Comparison of ENCODE assay signal across 18 cellular contexts in the genomic region with DNA sequence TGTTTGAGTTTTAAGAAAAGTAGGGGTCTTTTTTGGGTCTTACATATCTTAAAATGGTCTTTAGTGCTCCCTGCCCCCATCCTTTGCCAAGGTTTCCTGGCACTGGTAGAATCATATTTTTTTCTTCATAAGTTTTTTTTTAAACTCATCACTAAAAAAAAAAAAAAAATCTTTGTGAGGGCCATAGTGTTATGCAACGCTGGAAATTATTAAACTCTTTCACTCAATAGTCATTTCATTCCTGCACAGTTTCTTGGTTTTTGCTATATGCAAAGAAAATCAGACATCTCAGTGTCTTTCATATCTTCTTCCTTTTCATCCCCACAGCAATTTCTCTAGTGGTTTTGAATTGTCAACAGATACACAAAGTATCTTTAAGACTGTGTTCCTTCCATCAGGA.
A peak's percentile ranks its signal among the peaks of the same experiment; 100 is the strongest.
DNase-seq lines count a peak whose midpoint lies in the region; ATAC-seq and TF ChIP-seq lines count a peak whose summit lies in the region.
"Had no signal": no experiment of that assay in that cellular context is flagged by ENCODE, and none has a peak within 500 bp of the region (broad histone marks: within the 10 kb centered on the region; RNA-seq: fewer than 3 reads in every experiment).

No MANE protein-coding gene starts in this region.

- no peak for ATAC-seq in activated naive CD8-positive, alpha-beta T cell treated with anti-CD3 and anti-CD28 coated beads, Interleukin-2, amount 50 U/mL, for 24 hours
- ATAC-seq in HG02678 (IDR thresholded peaks at IDR 0.05; ENCODE audit: unreplicated experiment) (peak; percentile 37), HG03378 (IDR thresholded peaks at IDR 0.05; ENCODE audit: unreplicated experiment) (peak; percentile 38)
- ATAC-seq in stimulated activated naive B cell treated with anti-CD40 and anti-IgM and Interleukin-4, amounts not matched to agents 10 μg/mL and 1 μg/mL and 100 μg/mL, for 72 hours (replicated peaks): no peak
- ATAC-seq: activated CD8-positive, alpha-beta T cell treated with anti-CD3 and anti-CD28 coated beads, Interleukin-2, amount 10 ng/mL, durations not matched to agents 7 days and 5 days; CD8-positive, alpha-beta T cell; mucosa of descending colon had no signal

- no peaks in the 10 kb centered on the region for H3K27me3 Mint-ChIP-seq in activated naive CD8-positive, alpha-beta T cell treated with anti-CD3 and anti-CD28 coated beads, Interleukin-2, amount 50 U/mL, for 24 hours
- H3K27me3 Mint-ChIP-seq in activated naive CD8-positive, alpha-beta T cell treated with anti-CD3 and anti-CD28 coated beads for 36 hours: no peaks in the 10 kb centered on the region
- H3K27me3 Mint-ChIP-seq in stimulated activated naive B cell treated with anti-CD40 and anti-IgM and Interleukin-4, amounts not matched to agents 10 μg/mL and 1 μg/mL and 100 μg/mL, for 72 hours: no peaks in the 10 kb centered on the region
- H3K27me3 Mint-ChIP-seq: type B pancreatic cell had no signal

- peaks cover 3% of the 10 kb centered on the region for H3K36me3 Mint-ChIP-seq in activated naive CD8-positive, alpha-beta T cell treated with anti-CD3 and anti-CD28 coated beads, Interleukin-2, amount 50 U/mL, for 24 hours (ENCODE audit: low read depth)
- peaks cover 1% of the 10 kb centered on the region for H3K36me3 Mint-ChIP-seq in activated naive CD8-positive, alpha-beta T cell treated with anti-CD3 and anti-CD28 coated beads for 36 hours
- no peaks in the 10 kb centered on the region for H3K36me3 Mint-ChIP-seq in stimulated activated naive B cell treated with anti-CD40 and anti-IgM and Interleukin-4, amounts not matched to agents 10 μg/mL and 1 μg/mL and 100 μg/mL, for 72 hours
- H3K36me3 Mint-ChIP-seq: CD8-positive, alpha-beta T cell; type B pancreatic cell had no signal

- peaks cover 22% of the 10 kb centered on the region for H3K4me1 Mint-ChIP-seq in activated naive CD8-positive, alpha-beta T cell treated with anti-CD3 and anti-CD28 coated beads, Interleukin-2, amount 50 U/mL, for 24 hours
- peaks cover 11% of the 10 kb centered on the region for H3K4me1 Mint-ChIP-seq in activated naive CD8-positive, alpha-beta T cell treated with anti-CD3 and anti-CD28 coated beads for 36 hours
- H3K4me1 Mint-ChIP-seq in stimulated activated naive B cell treated with anti-CD40 and anti-IgM and Interleukin-4, amounts not matched to agents 10 μg/mL and 1 μg/mL and 100 μg/mL, for 72 hours: peaks cover 35 to 73% of the 10 kb centered on the region in 2 donors

- no peak overlapping the region for H3K4me3 Mint-ChIP-seq in activated naive CD8-positive, alpha-beta T cell treated with anti-CD3 and anti-CD28 coated beads, Interleukin-2, amount 50 U/mL, for 24 hours
- H3K4me3 Mint-ChIP-seq in activated naive CD8-positive, alpha-beta T cell treated with anti-CD3 and anti-CD28 coated beads for 36 hours: no peak overlapping the region
- H3K4me3 Mint-ChIP-seq in stimulated activated naive B cell treated with anti-CD40 and anti-IgM and Interleukin-4, amounts not matched to agents 10 μg/mL and 1 μg/mL and 100 μg/mL, for 72 hours: peak overlapping the region; percentile 35 to 56
- H3K4me3 Mint-ChIP-seq: activated CD8-positive, alpha-beta T cell treated with anti-CD3 and anti-CD28 coated beads, Interleukin-2, amount 10 ng/mL, durations not matched to agents 7 days and 5 days; activated naive CD4-positive, alpha-beta T cell treated with anti-CD3 and anti-CD28 coated beads for 36 hours; CD8-positive, alpha-beta T cell; type B pancreatic cell had no signal

- no peak for TF ChIP-seq CTCF in GM10266 (IDR thresholded peaks at IDR 0.05; ENCODE audit: control insufficient read depth, insufficient read depth, low read depth, missing control alignments)

- no peak for DNase-seq in activated naive CD8-positive, alpha-beta T cell treated with anti-CD3 and anti-CD28 coated beads, Interleukin-2, amount 50 U/mL, for 24 hours
- no peak for DNase-seq in activated naive CD8-positive, alpha-beta T cell treated with anti-CD3 and anti-CD28 coated beads for 36 hours
- no peak for DNase-seq in stimulated activated naive B cell treated with anti-CD40 and anti-IgM and Interleukin-4, amounts not matched to agents 10 μg/mL and 1 μg/mL and 100 μg/mL, for 72 hours
- no peak for DNase-seq in NCI-H510A treated with DMSO at 0.1 percent for 48 hours (lab: John Stamatoyannopoulos, UW)
- DNase-seq in DMS 273 (lab: John Stamatoyannopoulos, UW; ENCODE audit: unreplicated experiment): no peak
- DNase-seq in GM10266 (ENCODE audit: extremely low spot score): no peak
- DNase-seq: 8988T; activated CD8-positive, alpha-beta T cell treated with anti-CD3 and anti-CD28 coated beads, Interleukin-2, amount 10 ng/mL, durations not matched to agents 7 days and 5 days; activated naive CD4-positive, alpha-beta T cell treated with anti-CD3 and anti-CD28 coated beads for 36 hours; CD8-positive, alpha-beta T cell; IMR-90; mucosa of descending colon; NCI-H1436 treated with DMSO at 0.1 percent for 48 hours; NCI-H82; Right ventricle myocardium superior had no signal

- H3K27ac Mint-ChIP-seq in activated naive CD8-positive, alpha-beta T cell treated with anti-CD3 and anti-CD28 coated beads, Interleukin-2, amount 50 U/mL, for 24 hours: peak overlapping the region; percentile 52
- H3K27ac Mint-ChIP-seq in activated naive CD8-positive, alpha-beta T cell treated with anti-CD3 and anti-CD28 coated beads for 36 hours: no peak overlapping the region
- H3K27ac Mint-ChIP-seq in stimulated activated naive B cell treated with anti-CD40 and anti-IgM and Interleukin-4, amounts not matched to agents 10 μg/mL and 1 μg/mL and 100 μg/mL, for 72 hours: peak overlapping the region; percentile 88
- H3K27ac Mint-ChIP-seq: activated CD8-positive, alpha-beta T cell treated with anti-CD3 and anti-CD28 coated beads, Interleukin-2, amount 10 ng/mL, durations not matched to agents 7 days and 5 days; activated naive CD4-positive, alpha-beta T cell treated with anti-CD3 and anti-CD28 coated beads for 36 hours; CD8-positive, alpha-beta T cell; type B pancreatic cell had no signal

- H3K9me3 Mint-ChIP-seq in activated naive CD8-positive, alpha-beta T cell treated with anti-CD3 and anti-CD28 coated beads, Interleukin-2, amount 50 U/mL, for 24 hours: peaks cover 3% of the 10 kb centered on the region
- peaks cover 5% of the 10 kb centered on the region for H3K9me3 Mint-ChIP-seq in activated naive CD8-positive, alpha-beta T cell treated with anti-CD3 and anti-CD28 coated beads for 36 hours
- H3K9me3 Mint-ChIP-seq in stimulated activated naive B cell treated with anti-CD40 and anti-IgM and Interleukin-4, amounts not matched to agents 10 μg/mL and 1 μg/mL and 100 μg/mL, for 72 hours: peaks cover 0 to 2% of the 10 kb centered on the region in 2 donors
- H3K9me3 Mint-ChIP-seq: type B pancreatic cell had no signal

Comparison
In these comparisons a context has a peak if more than half of its experiments do, and no peak if none do; other contexts are left out.
1. ATAC-seq: peak in HG02678 (single experiment) and HG03378 (single experiment); none in activated naive CD8-positive, alpha-beta T cell treated with anti-CD3 and anti-CD28 coated beads, Interleukin-2, amount 50 U/mL, for 24 hours (single experiment) and stimulated activated naive B cell treated with anti-CD40 and anti-IgM and Interleukin-4, amounts not matched to agents 10 μg/mL and 1 μg/mL and 100 μg/mL, for 72 hours (0 of 2).
2. H3K4me3 Mint-ChIP-seq: peak in stimulated activated naive B cell treated with anti-CD40 and anti-IgM and Interleukin-4, amounts not matched to agents 10 μg/mL and 1 μg/mL and 100 μg/mL, for 72 hours (2 of 2); none in activated naive CD8-positive, alpha-beta T cell treated with anti-CD3 and anti-CD28 coated beads, Interleukin-2, amount 50 U/mL, for 24 hours (single experiment) and activated naive CD8-positive, alpha-beta T cell treated with anti-CD3 and anti-CD28 coated beads for 36 hours (single experiment).